Comparison of ENCODE assay signal across 13 cellular contexts in genomic region chr15:76176487-76177085, GRCh38.
DNase-seq lines count a peak whose midpoint lies in the region; ATAC-seq and TF ChIP-seq lines count a peak whose summit lies in the region.
"Had no signal": no experiment of that assay in that cellular context is flagged by ENCODE, and none has a peak within 500 bp of the region (broad histone marks: within the 10 kb centered on the region; RNA-seq: fewer than 3 reads in every experiment).

No MANE protein-coding gene starts in this region.

- H3K27ac ChIP-seq in osteoblast (ENCODE audit: low read depth, low read length) = no peak overlapping the region
- H3K27ac ChIP-seq: BLaER1 treated with 17β-estradiol and CSF1 and Interleukin-3, amounts not matched to agents 10 nM and 100 nM; HL-60 had no signal

- ATAC-seq in Right ventricle myocardium superior (ENCODE audit: poor library complexity) (peak; percentile 22), left cardiac atrium (no peak), GM19455 (IDR thresholded peaks at IDR 0.05; ENCODE audit: unreplicated experiment) (no peak)

- DNase-seq in Right ventricle myocardium superior (no peak), left cardiac atrium (no peak), cerebellar cortex (ENCODE audit: low spot score) (peak; percentile 56), osteoblast (ENCODE audit: insufficient read length, low spot score, missing footprints) (peak; percentile 36), NOMO-1 treated with DMSO at 0.1 percent for 48 hours (lab: John Stamatoyannopoulos, UW; ENCODE audit: unreplicated experiment) (no peak), cortex of kidney (lab: John Stamatoyannopoulos, UW) (no peak)
- DNase-seq: ACHN; CD4-positive, CD25-positive, alpha-beta regulatory T cell; DMS53; GM23248 had no signal

- no peak overlapping the region for H2AFZ ChIP-seq in osteoblast (ENCODE audit: low read length)

- intact Hi-C loops in Right ventricle myocardium superior (cut with DNase I) (no loop called here), left cardiac atrium (cut with DNase I) (no loop called here)

- peaks cover 7% of the 10 kb centered on the region for H3K27me3 ChIP-seq in osteoblast (ENCODE audit: insufficient read depth, low read length)
- H3K27me3 ChIP-seq: BLaER1 treated with 17β-estradiol and CSF1 and Interleukin-3, amounts not matched to agents 10 nM and 100 nM had no signal

- peaks cover 10% of the 10 kb centered on the region for H3K4me1 ChIP-seq in osteoblast (ENCODE audit: insufficient read depth, low read length)
- H3K4me1 ChIP-seq: BLaER1 treated with 17β-estradiol and CSF1 and Interleukin-3, amounts not matched to agents 10 nM and 100 nM had no signal

- no peaks in the 10 kb centered on the region for H3K36me3 ChIP-seq in osteoblast (ENCODE audit: insufficient read depth, low read length)
- H3K36me3 ChIP-seq: BLaER1 treated with 17β-estradiol and CSF1 and Interleukin-3, amounts not matched to agents 10 nM and 100 nM had no signal

- no peaks in the 10 kb centered on the region for H3K9me3 ChIP-seq in osteoblast (ENCODE audit: low read depth, low read length)

- H3K4me2 ChIP-seq in osteoblast (ENCODE audit: insufficient read depth, low read length) = no peak overlapping the region
- H3K4me2 ChIP-seq: BLaER1 treated with 17β-estradiol and CSF1 and Interleukin-3, amounts not matched to agents 10 nM and 100 nM had no signal

- no peaks in the 10 kb centered on the region for H4K20me1 ChIP-seq in osteoblast (ENCODE audit: insufficient read depth, low read length)
- H4K20me1 ChIP-seq: BLaER1 treated with 17β-estradiol and CSF1 and Interleukin-3, amounts not matched to agents 10 nM and 100 nM had no signal

- H3K4me3 ChIP-seq in osteoblast (ENCODE audit: insufficient read depth, low read length) = no peak overlapping the region
- H3K4me3 ChIP-seq: BLaER1 treated with 17β-estradiol and CSF1 and Interleukin-3, amounts not matched to agents 10 nM and 100 nM; GM23248 had no signal

- no peak for TF ChIP-seq CTCF in osteoblast (IDR thresholded peaks at IDR 0.05; ENCODE audit: extremely low read depth, low read depth, low read length)

- H3K79me2 ChIP-seq in osteoblast (ENCODE audit: insufficient read depth, low read length) = no peaks in the 10 kb centered on the region

Comparison
In these comparisons a context has a peak if more than half of its experiments do, and no peak if none do; other contexts are left out.
1. DNase-seq: peak in cerebellar cortex (single experiment) and osteoblast (single experiment); none in Right ventricle myocardium superior (single experiment), left cardiac atrium (single experiment), NOMO-1 treated with DMSO at 0.1 percent for 48 hours (single experiment) and cortex of kidney (single experiment).